ENCODE assay signal across 19 cellular contexts in genomic region chr16:2271848-2272461, GRCh38. TPM values are rescaled to one million over a fixed set of nuclear protein-coding genes. Genes with fewer than 3 reads are reported as not detected.
"Had no signal": no experiment of that assay in that cellular context is flagged by ENCODE, and none has a peak within 500 bp of the region (broad histone marks: within the 10 kb centered on the region; RNA-seq: fewer than 3 reads in every experiment).

No MANE protein-coding gene starts in this region.

- H3K27me3 ChIP-seq: dorsolateral prefrontal cortex, heart left ventricle, sigmoid colon, testis, tibial nerve had no signal

- H3K9me3 ChIP-seq: heart left ventricle, psoas muscle, sigmoid colon, testis, tibial nerve had no signal

- DNase-seq: cortex of kidney; dorsolateral prefrontal cortex; effector CD8-positive, alpha-beta T cell; heart left ventricle; hippocampal formation; mammary epithelial cell; psoas muscle; retina; sigmoid colon; stimulated activated CD4-positive, alpha-beta T cell treated with anti-CD3 and anti-CD28 coated beads, Interleukin-2, amount 100 ng/mL, for 24 hours; stimulated activated CD4-positive, alpha-beta T cell treated with anti-CD3 and anti-CD28 coated beads, Interleukin-4, amount 100 ng/mL, for 4 hours; stimulated activated naive B cell treated with anti-CD40 and anti-IgM and Interleukin-4, amounts not matched to agents 10 μg/mL and 1 μg/mL and 100 μg/mL, for 72 hours; stimulated activated naive CD8-positive, alpha-beta T cell treated with anti-CD3 and anti-CD28 coated beads, Interleukin-15, amount 100 ng/mL, for 72 hours; testis had no signal

- ATAC-seq: esophagus mucosa; heart left ventricle; naive thymus-derived CD8-positive, alpha-beta T cell; psoas muscle; stimulated activated naive B cell treated with anti-CD40 and anti-IgM and Interleukin-4, amounts not matched to agents 10 μg/mL and 1 μg/mL and 100 μg/mL, for 72 hours; stimulated activated naive CD8-positive, alpha-beta T cell treated with anti-CD3 and anti-CD28 coated beads, Interleukin-15, amount 100 ng/mL, for 72 hours had no signal

- H3K27ac ChIP-seq: heart left ventricle, psoas muscle, sigmoid colon, skin epidermis, testis, tibial nerve had no signal

- H3K4me3 ChIP-seq: dorsolateral prefrontal cortex, heart left ventricle, psoas muscle, sigmoid colon, skin epidermis, testis, tibial nerve had no signal

- FAIRE-seq: frontal cortex had no signal

RNA-seq across cellular contexts. Expression of gene DNASE1L2, which starts 35.7 kb away (rescaled TPM):
- polyA plus RNA-seq: naive thymus-derived CD8-positive, alpha-beta T cell had no signal
